Comparison of ENCODE assay signal across 12 cellular contexts in the genomic region with DNA sequence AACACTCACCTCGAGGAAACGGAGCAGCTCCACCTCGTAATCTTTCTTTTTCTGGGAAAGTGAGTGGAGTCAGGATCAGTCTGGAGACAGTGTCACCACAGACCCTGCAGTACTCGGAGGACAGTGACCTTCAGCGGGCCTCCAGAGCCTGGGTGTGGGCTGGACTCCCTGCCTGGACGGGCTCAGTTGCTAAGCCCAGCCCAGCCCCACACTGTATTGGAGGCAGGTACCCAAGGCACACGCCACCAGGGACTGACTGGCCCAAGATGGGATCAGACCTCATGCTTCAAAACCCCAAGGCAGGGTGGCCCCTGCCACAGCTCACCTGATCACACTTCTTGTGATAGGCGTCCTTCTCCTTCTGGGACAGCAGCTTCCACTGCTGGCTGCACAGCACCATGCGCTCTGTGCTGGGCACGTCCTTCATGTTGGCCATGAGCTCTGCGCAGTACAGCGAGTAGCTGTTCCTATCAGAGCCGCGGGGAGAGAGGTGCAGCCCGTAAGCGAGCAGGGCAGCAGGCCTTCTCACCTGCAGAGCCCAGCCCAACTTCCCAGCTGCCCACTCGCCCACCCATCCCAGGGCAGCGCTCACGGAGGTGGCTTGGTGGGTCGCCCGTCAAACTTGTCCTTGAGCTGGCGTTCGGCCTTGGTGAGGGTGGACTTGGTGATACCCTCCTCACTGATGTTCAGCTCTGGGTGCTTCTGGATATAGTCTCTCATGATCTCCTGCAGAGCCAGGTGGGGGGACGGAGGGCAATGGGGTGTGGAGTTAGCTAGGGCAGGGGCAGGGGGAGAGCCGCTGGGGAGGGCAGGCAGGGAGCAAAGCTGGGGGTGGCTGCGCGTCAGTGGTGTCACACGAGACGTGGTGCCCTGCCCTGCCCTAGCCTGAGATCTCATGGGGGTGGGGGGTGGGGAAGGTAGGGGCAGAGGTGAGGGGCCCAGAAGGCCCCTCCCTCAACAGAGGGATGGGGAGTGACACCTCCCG. TPM values are rescaled to one million over a fixed set of nuclear protein-coding genes. Genes with fewer than 3 reads are reported as not detected.
DNase-seq lines count a peak whose midpoint lies in the region; ATAC-seq and TF ChIP-seq lines count a peak whose summit lies in the region.
"Had no signal": no experiment of that assay in that cellular context is flagged by ENCODE, and none has a peak within 500 bp of the region (broad histone marks: within the 10 kb centered on the region; RNA-seq: fewer than 3 reads in every experiment).

No MANE protein-coding gene starts in this region.

- H3K4me3 Mint-ChIP-seq in chondrocyte (ENCODE audit: unreplicated experiment): no peak overlapping the region
- H3K4me3 Mint-ChIP-seq: activated T-cell treated with anti-CD3 and anti-CD28 coated beads, Interleukin-2, amount 50 U/mL, for 4 hours had no signal

- TF ChIP-seq CTCF in KMS-11 (conservative IDR thresholded peaks at IDR 0.05; ENCODE audit: low read depth, low read length) (no peak), chondrocyte (IDR thresholded peaks at IDR 0.05) (no peak)

- H3K4me3 ChIP-seq in BLaER1: no peak overlapping the region
- H3K4me3 ChIP-seq in KMS-11 (IDR thresholded peaks at IDR 0.05; ENCODE audit: insufficient read depth, low read depth, low read length): no peak overlapping the region
- H3K4me3 ChIP-seq: prostate gland had no signal

- H3K79me2 ChIP-seq in KMS-11 (ENCODE audit: insufficient read depth, low read depth): peaks cover 8% of the 10 kb centered on the region

- H3K27me3 ChIP-seq in BLaER1 (no peaks in the 10 kb centered on the region), KMS-11 (ENCODE audit: insufficient read depth, low read depth) (no peaks in the 10 kb centered on the region)

- peaks cover 96% of the 10 kb centered on the region for H3K36me3 ChIP-seq in BLaER1
- H3K36me3 ChIP-seq in KMS-11 (ENCODE audit: insufficient read depth): peaks cover 4% of the 10 kb centered on the region; the same call in 1 of the 2 replicates

- H3K27ac ChIP-seq in BLaER1: peak overlapping the region; percentile 86
- no peak overlapping the region; the same call in 1 of the 2 replicates for H3K27ac ChIP-seq in KMS-11

- H3K9me3 ChIP-seq in BLaER1: no peaks in the 10 kb centered on the region
- H3K9me3 ChIP-seq: prostate gland had no signal

- ATAC-seq in GM18520 (IDR thresholded peaks at IDR 0.05; ENCODE audit: unreplicated experiment): no peak

- no peaks in the 10 kb centered on the region for H3K27me3 Mint-ChIP-seq in chondrocyte (ENCODE audit: low read depth)

- H3K9ac ChIP-seq in BLaER1 (peak overlapping the region; percentile 78), KMS-11 (no peak overlapping the region; the same call in 1 of the 2 replicates)

- H2AFZ ChIP-seq in KMS-11 (ENCODE audit: low read depth): no peak overlapping the region

- peaks cover 33% of the 10 kb centered on the region for H3K36me3 Mint-ChIP-seq in chondrocyte (ENCODE audit: low read depth)

- H3K4me1 Mint-ChIP-seq in chondrocyte (ENCODE audit: low read depth): peaks cover under 1% of the 10 kb centered on the region

- peak overlapping the region; percentile 36 for H3K27ac Mint-ChIP-seq in chondrocyte (ENCODE audit: unreplicated experiment)

- peak overlapping the region; percentile 76 for H3K4me2 ChIP-seq in BLaER1
- H3K4me2 ChIP-seq in KMS-11: peak overlapping the region; percentile 49; the same call in 1 of the 2 replicates

- H3K4me1 ChIP-seq in BLaER1: peaks cover 68% of the 10 kb centered on the region
- H3K4me1 ChIP-seq in KMS-11 (ENCODE audit: low read depth, poor library complexity, severe bottlenecking): peaks cover 29% of the 10 kb centered on the region
- H3K4me1 ChIP-seq: prostate gland had no signal

- in situ Hi-C loops in G401 (cut with HindIII; ENCODE audit: low sequenced_read_pairs): no loop called here

- no peaks in the 10 kb centered on the region for H3K9me3 Mint-ChIP-seq in chondrocyte (ENCODE audit: low read depth)
- H3K9me3 Mint-ChIP-seq: activated T-cell treated with anti-CD3 and anti-CD28 coated beads, Interleukin-2, amount 50 U/mL, for 4 hours had no signal

- DNase-seq in chondrocyte (ENCODE audit: low spot score) (peak; percentile 91), Ammon's horn (ENCODE audit: low spot score) (no peak), G401 (ENCODE audit: low spot score) (no peak)
- DNase-seq: activated T-cell treated with anti-CD3 and anti-CD28 coated beads, Interleukin-2, amount 50 U/mL, for 4 hours; C1 segment of cervical spinal cord had no signal

- peaks cover 67% of the 10 kb centered on the region for H4K20me1 ChIP-seq in BLaER1
- no peaks in the 10 kb centered on the region for H4K20me1 ChIP-seq in KMS-11 (ENCODE audit: insufficient read depth)

RNA-seq across cellular contexts. Expression of a gene that starts 7.9 kb away (rescaled TPM):
- total RNA-seq in chondrocyte: 62.1 to 108 TPM (median 62.9 TPM) in 3 replicates
- 81.4 and 110 TPM in 2 replicates for total RNA-seq in G401 (2014; rRNA removed; shearing (Covaris generic))

RNA-seq across cellular contexts. Expression of a gene that starts 11.9 kb away (rescaled TPM):
- total RNA-seq in chondrocyte: 79.7 to 100 TPM (median 93.4 TPM) in 3 replicates
- 53.8 and 68.3 TPM in 2 replicates for total RNA-seq in G401 (2014; rRNA removed; shearing (Covaris generic))

RNA-seq across cellular contexts. Expression of a gene that starts 24.8 kb away (rescaled TPM):
- 34.8 to 37.3 TPM (median 35.9 TPM) in 3 replicates for total RNA-seq in chondrocyte
- 27.1 and 34.5 TPM in 2 replicates for total RNA-seq in G401 (2014; rRNA removed; shearing (Covaris generic))

RNA-seq across cellular contexts. Expression of a gene that starts 41.1 kb away (rescaled TPM):
- not detected in 3 replicates for total RNA-seq in chondrocyte
- not detected in 2 replicates for total RNA-seq in G401 (2014; rRNA removed; shearing (Covaris generic))
- total RNA-seq: lung microvascular endothelial cell had no signal

RNA-seq across cellular contexts. Expression of a gene that starts 56.4 kb away (rescaled TPM):
- total RNA-seq in chondrocyte: not detected in 3 replicates
- not detected in 2 replicates for total RNA-seq in G401 (2014; rRNA removed; shearing (Covaris generic))
- total RNA-seq: activated T-cell treated with anti-CD3 and anti-CD28 coated beads, Interleukin-2, amount 50 U/mL, for 4 hours; glomerular endothelial cell; lung microvascular endothelial cell; T-helper 2 cell treated with Interferon-gamma antibody and Interleukin-4, amounts not matched to agents 100 ng/mL and 5 ng/mL, for 36 hours had no signal
